8 cellular contexts compared by ENCODE assay signal in the genomic region with DNA sequence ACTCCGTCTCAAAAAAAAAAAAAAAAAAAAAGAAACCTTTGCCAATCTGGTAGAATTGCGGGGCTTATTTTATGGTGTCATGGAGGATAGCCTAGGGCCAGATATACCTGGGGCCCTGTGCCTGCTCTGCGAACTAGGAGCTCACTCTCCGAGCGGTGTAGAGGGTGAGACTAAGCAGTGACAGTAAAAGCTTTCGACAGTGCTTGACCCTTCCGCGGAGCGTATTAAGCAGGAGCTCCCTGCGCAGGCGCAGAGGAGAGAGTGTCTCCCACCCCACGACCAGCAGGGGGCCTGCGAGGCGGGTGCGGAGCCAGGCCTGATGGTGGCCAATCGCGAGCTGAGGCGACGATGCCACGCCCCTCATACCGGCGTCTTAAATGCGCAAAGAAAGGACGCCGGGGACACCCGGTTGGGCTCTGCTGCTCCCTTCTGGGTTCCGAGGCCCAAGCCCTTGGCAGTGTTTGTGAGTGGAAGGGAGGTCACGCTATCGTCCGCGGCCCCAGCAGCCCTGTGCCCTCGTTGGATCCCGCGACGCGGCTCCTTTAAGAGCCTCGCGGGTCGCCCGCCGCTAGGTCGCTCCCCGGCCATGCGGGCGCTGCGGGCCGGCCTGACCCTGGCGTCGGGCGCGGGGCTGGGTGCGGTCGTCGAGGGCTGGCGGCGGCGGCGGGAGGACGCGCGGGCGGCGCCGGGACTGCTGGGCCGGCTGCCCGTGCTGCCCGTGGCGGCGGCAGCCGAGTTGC. TPM values are rescaled to one million over a fixed set of nuclear protein-coding genes. Genes with fewer than 3 reads are reported as not detected.
DNase-seq lines count a peak whose midpoint lies in the region; ATAC-seq and TF ChIP-seq lines count a peak whose summit lies in the region.

Gene ENDOG (plus strand): TSS at position 402 of the 740 bp plus-strand sequence. CDS start 185 bp downstream, at position 587.

- no peaks in the 10 kb centered on the region for H3K27me3 ChIP-seq in upper lobe of right lung

- ATAC-seq in HG02870 (IDR thresholded peaks at IDR 0.05; ENCODE audit: unreplicated experiment) (peak; percentile 90), left cardiac atrium (peak; percentile 94 to 95), upper lobe of right lung (peak; percentile 99)

- H3K27ac ChIP-seq in upper lobe of right lung: peak within 1 kb of the TSS; percentile 83

- H3K4me3 ChIP-seq in upper lobe of right lung: peak within 1 kb of the TSS; percentile 77

- peaks cover 9% of the 10 kb centered on the region for H3K36me3 Mint-ChIP-seq in T-helper 1 cell treated with Interleukin-12 subunit alpha and Interleukin-12 subunit beta and Interleukin-4 antibody, amounts not matched to agents 30 μg/mL and 1 μg/mL, for 36 hours (ENCODE audit: low read depth)

- H3K9me3 Mint-ChIP-seq in T-helper 1 cell treated with Interleukin-12 subunit alpha and Interleukin-12 subunit beta and Interleukin-4 antibody, amounts not matched to agents 30 μg/mL and 1 μg/mL, for 36 hours: no peaks in the 10 kb centered on the region

- peak; percentile 99 for DNase-seq in GM13976 (ENCODE audit: low spot score)
- peak; percentile 90 for DNase-seq in NCI-H1694 (lab: John Stamatoyannopoulos, UW)
- DNase-seq in amniotic stem cell (lab: John Stamatoyannopoulos, UW): peak; percentile 90
- peak; percentile 98 for DNase-seq in left cardiac atrium
- peak; percentile 99 for DNase-seq in posterior vena cava (ENCODE audit: low spot score)
- peak; percentile 98 for DNase-seq in upper lobe of right lung

- TF ChIP-seq CTCF in GM13976 (IDR thresholded peaks at IDR 0.05; ENCODE audit: borderline replicate concordance, control extremely low read depth, extremely low read depth, insufficient read depth, missing control alignments) (peak; percentile 96), upper lobe of right lung (IDR thresholded peaks at IDR 0.05) (peak; percentile 97)

- H3K4me3 Mint-ChIP-seq in T-helper 1 cell treated with Interleukin-12 subunit alpha and Interleukin-12 subunit beta and Interleukin-4 antibody, amounts not matched to agents 30 μg/mL and 1 μg/mL, for 36 hours: peak within 1 kb of the TSS; percentile 82

- in situ Hi-C loops in GM13976 (cut with MboI; ENCODE audit: low sequenced_read_pairs, unreplicated experiment): no loop called here

- intact Hi-C loops in left cardiac atrium (cut with DNase I) (no loop called here), posterior vena cava (cut with DNase I) (no loop called here), upper lobe of right lung (cut with DNase I) (no loop called here)

- H3K27ac Mint-ChIP-seq in T-helper 1 cell treated with Interleukin-12 subunit alpha and Interleukin-12 subunit beta and Interleukin-4 antibody, amounts not matched to agents 30 μg/mL and 1 μg/mL, for 36 hours: peak within 1 kb of the TSS; percentile 80

- peaks cover 9% of the 10 kb centered on the region for H3K36me3 ChIP-seq in upper lobe of right lung

- no peaks in the 10 kb centered on the region for H3K27me3 Mint-ChIP-seq in T-helper 1 cell treated with Interleukin-12 subunit alpha and Interleukin-12 subunit beta and Interleukin-4 antibody, amounts not matched to agents 30 μg/mL and 1 μg/mL, for 36 hours (ENCODE audit: low read depth)

- peaks cover 5% of the 10 kb centered on the region for H3K4me1 Mint-ChIP-seq in T-helper 1 cell treated with Interleukin-12 subunit alpha and Interleukin-12 subunit beta and Interleukin-4 antibody, amounts not matched to agents 30 μg/mL and 1 μg/mL, for 36 hours (ENCODE audit: low read depth)

- peaks cover 11% of the 10 kb centered on the region for H3K4me1 ChIP-seq in upper lobe of right lung

- H3K9me3 ChIP-seq in upper lobe of right lung: no peaks in the 10 kb centered on the region

RNA-seq across cellular contexts. Expression of gene ENDOG, which starts in this region (rescaled TPM):
- total RNA-seq in left cardiac atrium (10 to 100 TPM; 58.5 to 61.8 TPM), posterior vena cava (10 to 100 TPM; 15.8 to 16.6 TPM), upper lobe of right lung (18.6 TPM)

Comparison
In these comparisons a context has a peak if more than half of its experiments do, and no peak if none do; other contexts are left out.
1. Peak in every context shown above with its lines: DNase-seq, ATAC-seq, H3K4me3 ChIP-seq and H3K27ac ChIP-seq.